In genomic region chr16:3190949-3191353, GRCh38 we compare ENCODE assay signal across 11 cellular contexts. TPM values are rescaled to one million over a fixed set of nuclear protein-coding genes. Genes with fewer than 3 reads are reported as not detected.
DNase-seq lines count a peak whose midpoint lies in the region; ATAC-seq and TF ChIP-seq lines count a peak whose summit lies in the region.
"Had no signal": no experiment of that assay in that cellular context is flagged by ENCODE, and none has a peak within 500 bp of the region (broad histone marks: within the 10 kb centered on the region; RNA-seq: fewer than 3 reads in every experiment).

No MANE protein-coding gene starts in this region.

- no peak for TF ChIP-seq EP300 in tibial nerve (IDR thresholded peaks at IDR 0.05)

- CTCF ChIA-PET in AG04449 (lab: Yijun Ruan, JAX), result interaction anchor here (1.1 kb wide), 1 partner anchor 9 kb away, joined by 3 read pairs; no protein-coding TSS in a partner anchor
- CTCF ChIA-PET in activated CD4-positive, alpha-beta memory T cell treated with anti-CD3 and anti-CD28 coated beads, Interleukin-2, amount 10 ng/mL, durations not matched to agents 7 days and 5 days (lab: Charles Lee), result interaction anchor here (0.6 kb wide), 1 partner anchor 32 kb away, joined by 3 read pairs; no protein-coding TSS in a partner anchor

- no peaks in the 10 kb centered on the region for H3K36me3 ChIP-seq in iPS-15b (ENCODE audit: control insufficient read depth, insufficient read depth, low read length)
- H3K36me3 ChIP-seq in tibial nerve, result no peaks in the 10 kb centered on the region
- H3K36me3 ChIP-seq in colonic mucosa, result no peaks in the 10 kb centered on the region

- peaks cover 63% of the 10 kb centered on the region for H3K27me3 Mint-ChIP-seq in activated CD4-positive, alpha-beta memory T cell treated with anti-CD3 and anti-CD28 coated beads, Interleukin-2, amount 10 ng/mL, durations not matched to agents 7 days and 5 days

- intact Hi-C loops in colonic mucosa (cut with DNase I), result no loop called here

- peaks cover 46% of the 10 kb centered on the region for H3K4me1 Mint-ChIP-seq in activated CD4-positive, alpha-beta memory T cell treated with anti-CD3 and anti-CD28 coated beads, Interleukin-2, amount 10 ng/mL, durations not matched to agents 7 days and 5 days

- DNase-seq in AG04449 (ENCODE audit: low read depth, low spot score) (no peak), GM20000 (ENCODE audit: low spot score) (peak; percentile 66), tibial nerve (ENCODE audit: low spot score in 2 of 2) (no peak), NCI-H345 treated with DMSO at 0.1 percent for 48 hours (lab: John Stamatoyannopoulos, UW; ENCODE audit: unreplicated experiment) (no peak), colonic mucosa (no peak)
- DNase-seq in activated CD4-positive, alpha-beta memory T cell treated with anti-CD3 and anti-CD28 coated beads, Interleukin-2, amount 10 ng/mL, durations not matched to agents 7 days and 5 days, result peak; percentile 37
- DNase-seq: dorsolateral prefrontal cortex, GOT3, Kasumi-1 had no signal

- H3K9me3 Mint-ChIP-seq in activated CD4-positive, alpha-beta memory T cell treated with anti-CD3 and anti-CD28 coated beads, Interleukin-2, amount 10 ng/mL, durations not matched to agents 7 days and 5 days, result peaks cover 18% of the 10 kb centered on the region

- ATAC-seq in GM18505 (IDR thresholded peaks at IDR 0.05; ENCODE audit: unreplicated experiment), result no peak

- TF ChIP-seq POLR2A in tibial nerve (IDR thresholded peaks at IDR 0.05) (no peak), GM18505 (IDR thresholded peaks at IDR 0.05; ENCODE audit: borderline replicate concordance, extremely low read depth, insufficient read depth, insufficient read length) (no peak)

- H3K4me1 ChIP-seq in iPS-15b (ENCODE audit: control insufficient read depth, insufficient read depth, low read length), result peaks cover 10% of the 10 kb centered on the region
- peaks cover 0 to 25% (median 8%) of the 10 kb centered on the region in 4 donors for H3K4me1 ChIP-seq in tibial nerve
- peaks cover 14% of the 10 kb centered on the region for H3K4me1 ChIP-seq in colonic mucosa

- peak overlapping the region; percentile 63 for H3K27ac Mint-ChIP-seq in activated CD4-positive, alpha-beta memory T cell treated with anti-CD3 and anti-CD28 coated beads, Interleukin-2, amount 10 ng/mL, durations not matched to agents 7 days and 5 days

- H3K4me3 ChIP-seq in AG04449 (ENCODE audit: low read depth, low read length), result peak overlapping the region; percentile 36
- H3K4me3 ChIP-seq in iPS-15b (ENCODE audit: low read depth, low read length), result peak overlapping the region; percentile 66
- H3K4me3 ChIP-seq in tibial nerve, result no peak overlapping the region
- no peak overlapping the region for H3K4me3 ChIP-seq in colonic mucosa
- H3K4me3 ChIP-seq: dorsolateral prefrontal cortex had no signal

- H3K9me3 ChIP-seq in iPS-15b (ENCODE audit: control insufficient read depth, insufficient read depth, low read length) (no peaks in the 10 kb centered on the region), tibial nerve (peaks cover 0 to 12% (median 0%) of the 10 kb centered on the region in 4 donors), colonic mucosa (no peaks in the 10 kb centered on the region)

- POLR2A ChIA-PET in AG04449 (lab: Yijun Ruan, JAX), result no interaction called here
- POLR2A ChIA-PET in activated CD4-positive, alpha-beta memory T cell treated with anti-CD3 and anti-CD28 coated beads, Interleukin-2, amount 10 ng/mL, durations not matched to agents 7 days and 5 days (lab: Charles Lee), result interaction anchor here (0.9 to 2.4 kb wide), 4 partner anchors 9 to 115 kb away, joined by 3 to 10 read pairs (median 4); partner anchors contain the start of genes TIGD7, ZNF200, ZNF263 and ZNF75A

- no peak overlapping the region for H3K27ac ChIP-seq in tibial nerve
- no peak overlapping the region for H3K27ac ChIP-seq in colonic mucosa
- H3K27ac ChIP-seq: dorsolateral prefrontal cortex had no signal

- H3K9ac ChIP-seq in iPS-15b (ENCODE audit: low read depth, low read length) (no peak overlapping the region), colonic mucosa (ENCODE audit: low read depth in 2 of 2, low read length in 2 of 2) (no peak overlapping the region)

- 8 to 11% methylated on average over 16 of the region's 16 CpGs for WGBS in tibial nerve, 2 donors

- peak overlapping the region; percentile 71 for H3K4me3 Mint-ChIP-seq in activated CD4-positive, alpha-beta memory T cell treated with anti-CD3 and anti-CD28 coated beads, Interleukin-2, amount 10 ng/mL, durations not matched to agents 7 days and 5 days

- peaks cover 20% of the 10 kb centered on the region for H3K36me3 Mint-ChIP-seq in activated CD4-positive, alpha-beta memory T cell treated with anti-CD3 and anti-CD28 coated beads, Interleukin-2, amount 10 ng/mL, durations not matched to agents 7 days and 5 days (ENCODE audit: low read depth)

- H3K27me3 ChIP-seq in iPS-15b (ENCODE audit: control insufficient read depth, insufficient read depth, low read length), result peaks cover 29% of the 10 kb centered on the region
- H3K27me3 ChIP-seq in tibial nerve, result peaks cover 0 to 99% of the 10 kb centered on the region in 2 donors
- peaks cover 61% of the 10 kb centered on the region for H3K27me3 ChIP-seq in colonic mucosa

- TF ChIP-seq CTCF in AG04449 (IDR thresholded peaks at IDR 0.05; ENCODE audit: insufficient read depth, low read length, missing control alignments) (no peak), GM20000 (IDR thresholded peaks at IDR 0.05; ENCODE audit: extremely low read depth, missing control alignments) (no peak), tibial nerve (IDR thresholded peaks at IDR 0.05) (no peak), colonic mucosa (IDR thresholded peaks at IDR 0.05) (no peak)

RNA-seq across cellular contexts. Expression of gene OR1F1, which starts 2.9 kb away (rescaled TPM):
- not detected for total RNA-seq in activated CD4-positive, alpha-beta memory T cell treated with anti-CD3 and anti-CD28 coated beads, Interleukin-2, amount 10 ng/mL, durations not matched to agents 7 days and 5 days
- total RNA-seq in tibial nerve (not detected), colonic mucosa (not detected)

RNA-seq across cellular contexts. Expression of gene ZNF200, which starts 44.0 kb away (rescaled TPM):
- total RNA-seq in activated CD4-positive, alpha-beta memory T cell treated with anti-CD3 and anti-CD28 coated beads, Interleukin-2, amount 10 ng/mL, durations not matched to agents 7 days and 5 days, result 10 to 100 TPM; 13.1 to 14.9 TPM
- total RNA-seq in tibial nerve (10 to 100 TPM in 1 of 4 donors, 1 to 10 TPM in 3; 5.2 to 10.2 (median 9.1) TPM), colonic mucosa (1 to 10 TPM; 7.1 to 7.2 TPM)

RNA-seq across cellular contexts. Expression of gene ZNF213, which starts 56.1 kb away (rescaled TPM):
- 10 to 100 TPM; 10.5 to 11.6 TPM for total RNA-seq in activated CD4-positive, alpha-beta memory T cell treated with anti-CD3 and anti-CD28 coated beads, Interleukin-2, amount 10 ng/mL, durations not matched to agents 7 days and 5 days
- total RNA-seq in tibial nerve (10 to 100 TPM in 1 of 4 donors, 1 to 10 TPM in 3; 7.7 to 17.1 (median 8.9) TPM), colonic mucosa (10 to 100 TPM; 12.4 to 20.4 TPM)

Comparison
In these comparisons a context has a peak if more than half of its experiments do, and no peak if none do; other contexts are left out.
1. DNase-seq: peak in GM20000 (single experiment) and activated CD4-positive, alpha-beta memory T cell treated with anti-CD3 and anti-CD28 coated beads, Interleukin-2, amount 10 ng/mL, durations not matched to agents 7 days and 5 days (single experiment); none in AG04449 (single experiment), tibial nerve (0 of 2), NCI-H345 treated with DMSO at 0.1 percent for 48 hours (single experiment) and colonic mucosa (single experiment).
2. H3K4me3 ChIP-seq: peak in AG04449 (single experiment) and iPS-15b (single experiment); none in tibial nerve (0 of 4) and colonic mucosa (single experiment).